ENCODE assay signal across 1 cellular context in genomic region chr16:85627102-85627834, GRCh38.
TF ChIP-seq lines count a peak whose summit lies in the region.

No MANE protein-coding gene starts in this region.

TF ChIP-seq in H1, 55 proteins besides CTCF, POLR2A, EP300 and RAD21 (continued from another document):
- TF ChIP-seq ZNF274 (IDR thresholded peaks at IDR 0.05; ENCODE audit: borderline replicate concordance, extremely low read depth, low read length) (no peak), POLR2AphosphoS5 (IDR thresholded peaks at IDR 0.05; ENCODE audit: low read depth, low read length) (no peak), CHD2 (IDR thresholded peaks at IDR 0.05; ENCODE audit: low read length) (no peak), MAFK (IDR thresholded peaks at IDR 0.05; ENCODE audit: low read depth, low read length) (no peak)
